In the genomic region with DNA sequence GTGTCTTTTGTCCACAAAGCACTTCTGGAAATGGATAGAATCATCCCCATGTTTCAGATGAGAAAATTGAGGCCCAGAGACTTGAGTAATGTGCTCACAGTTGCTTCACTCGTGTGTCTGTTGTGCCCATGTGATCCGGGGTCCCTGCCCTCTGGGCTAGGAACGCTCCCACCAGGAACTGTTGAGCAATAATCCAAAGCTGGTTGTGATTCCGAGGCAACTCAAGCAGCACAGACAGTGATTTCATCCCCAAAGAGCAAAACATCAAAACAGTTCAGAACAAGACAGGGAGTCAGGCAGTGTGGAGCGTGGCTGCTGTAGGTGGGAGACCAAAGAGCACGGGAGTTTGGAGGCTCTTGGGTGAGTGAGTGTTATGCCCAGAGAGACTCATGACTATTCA, we compare ENCODE assay signal across 1 cellular context.
TF ChIP-seq lines count a peak whose summit lies in the region.

No MANE protein-coding gene starts in this region.

TF ChIP-seq in H1, 55 proteins besides CTCF, POLR2A, EP300 and RAD21:
- TF ChIP-seq TCF12 (IDR thresholded peaks at IDR 0.05; ENCODE audit: low read depth, low read length) (no peak), CEBPB (IDR thresholded peaks at IDR 0.05; ENCODE audit: low read depth, low read length) (0 out of 2 replicates have a peak, but pooled peaks have one; percentile 35)
